In genomic region chr16:68047987-68048386, GRCh38 we compare ENCODE assay signal across 26 cellular contexts. TPM values are rescaled to one million over a fixed set of nuclear protein-coding genes. Genes with fewer than 3 reads are reported as not detected.
"Had no signal": no experiment of that assay in that cellular context is flagged by ENCODE, and none has a peak within 500 bp of the region (broad histone marks: within the 10 kb centered on the region; RNA-seq: fewer than 3 reads in every experiment).

No MANE protein-coding gene starts in this region.

- H3K9me3 ChIP-seq: esophagus squamous epithelium, gastroesophageal sphincter, neutrophil, psoas muscle, right lobe of liver, testis, tibial nerve, upper lobe of right lung, vagina had no signal

- H3K27me3 ChIP-seq: esophagus squamous epithelium, gastroesophageal sphincter, neutrophil, right lobe of liver, testis, tibial nerve, upper lobe of right lung, vagina had no signal

- H3K4me1 Mint-ChIP-seq: mesothelial cell of epicardium; stimulated activated effector memory CD8-positive, alpha-beta T cell treated with anti-CD3 and anti-CD28 coated beads, Interleukin-12 subunit alpha, Interleukin-12 subunit beta, amount 100 ng/mL, for 72 hours; stimulated activated naive CD8-positive, alpha-beta T cell treated with anti-CD3 and anti-CD28 coated beads, Interleukin-15, amount 100 ng/mL, for 72 hours had no signal

- H3K27ac Mint-ChIP-seq: mesothelial cell of epicardium; stimulated activated effector memory CD8-positive, alpha-beta T cell treated with anti-CD3 and anti-CD28 coated beads, Interleukin-12 subunit alpha, Interleukin-12 subunit beta, amount 100 ng/mL, for 72 hours had no signal

- DNase-seq: esophagus squamous epithelium; foreskin fibroblast; glutamatergic neuron; immature natural killer cell; left colon; mammary epithelial cell; psoas muscle; retina; right lobe of liver; stimulated activated CD4-positive, alpha-beta T cell treated with anti-CD3 and anti-CD28 coated beads, Interleukin-4, amount 100 ng/mL, for 1 hour; stimulated activated CD8-positive, alpha-beta memory T cell treated with anti-CD3 and anti-CD28 coated beads, Interleukin-4, amount 100 ng/mL, for 48 hours; stimulated activated naive CD8-positive, alpha-beta T cell treated with anti-CD3 and anti-CD28 coated beads, Interleukin-15, amount 100 ng/mL, for 72 hours; testis; upper lobe of right lung had no signal

- H3K27ac ChIP-seq: gastroesophageal sphincter, neutrophil, psoas muscle, right lobe of liver, testis, upper lobe of right lung, vagina had no signal

- H3K36me3 ChIP-seq: vagina had no signal

- H3K27me3 Mint-ChIP-seq: stimulated activated naive CD8-positive, alpha-beta T cell treated with anti-CD3 and anti-CD28 coated beads, Interleukin-15, amount 100 ng/mL, for 72 hours had no signal

- ATAC-seq: gastroesophageal sphincter; left colon; psoas muscle; stimulated activated effector memory CD8-positive, alpha-beta T cell treated with anti-CD3 and anti-CD28 coated beads, Interleukin-12 subunit alpha, Interleukin-12 subunit beta, amount 100 ng/mL, for 72 hours; stimulated activated naive CD8-positive, alpha-beta T cell treated with anti-CD3 and anti-CD28 coated beads, Interleukin-15, amount 100 ng/mL, for 72 hours; upper lobe of right lung had no signal

- H3K4me1 ChIP-seq: esophagus squamous epithelium, gastroesophageal sphincter, psoas muscle, testis, tibial nerve, upper lobe of right lung, vagina had no signal

- H3K9me3 Mint-ChIP-seq: immature natural killer cell; mesothelial cell of epicardium; stimulated activated effector memory CD8-positive, alpha-beta T cell treated with anti-CD3 and anti-CD28 coated beads, Interleukin-12 subunit alpha, Interleukin-12 subunit beta, amount 100 ng/mL, for 72 hours; stimulated activated naive CD8-positive, alpha-beta T cell treated with anti-CD3 and anti-CD28 coated beads, Interleukin-15, amount 100 ng/mL, for 72 hours had no signal

- H3K4me3 Mint-ChIP-seq: immature natural killer cell; mesothelial cell of epicardium; stimulated activated effector memory CD8-positive, alpha-beta T cell treated with anti-CD3 and anti-CD28 coated beads, Interleukin-12 subunit alpha, Interleukin-12 subunit beta, amount 100 ng/mL, for 72 hours; stimulated activated naive CD8-positive, alpha-beta T cell treated with anti-CD3 and anti-CD28 coated beads, Interleukin-15, amount 100 ng/mL, for 72 hours had no signal

- H3K4me3 ChIP-seq: esophagus squamous epithelium, gastroesophageal sphincter, psoas muscle, right lobe of liver, testis, tibial nerve, upper lobe of right lung, vagina had no signal

- FAIRE-seq: keratinocyte had no signal

RNA-seq across cellular contexts. Expression of gene DPEP2NB, which starts 32.3 kb away (rescaled TPM):
- total RNA-seq: epithelial cell of proximal tubule, esophagus squamous epithelium, gastroesophageal sphincter, left colon, liver, mammary epithelial cell, mesothelial cell of epicardium, osteoblast, psoas muscle, right lobe of liver, subcutaneous adipose tissue, tibial nerve, upper lobe of right lung, vagina had no signal
- polyA plus RNA-seq: immature natural killer cell, liver, mammary epithelial cell, neural cell had no signal

RNA-seq across cellular contexts. Expression of gene DPEP2, which starts 48.7 kb away (rescaled TPM):
- total RNA-seq: epithelial cell of proximal tubule, mammary epithelial cell, mesothelial cell of epicardium, osteoblast had no signal
- polyA plus RNA-seq: keratinocyte, mammary epithelial cell, neural cell had no signal
